ENCODE assay signal across 2 cellular contexts in genomic region chr1:14443164-14443787, GRCh38.
TF ChIP-seq lines count a peak whose summit lies in the region.

No MANE protein-coding gene starts in this region.

TF ChIP-seq in IMR-90, 13 proteins besides CTCF, POLR2A, EP300 and RAD21:
- TF ChIP-seq MAFK (IDR thresholded peaks at IDR 0.05; ENCODE audit: low read depth, low read length) (no peak), CHD1 (IDR thresholded peaks at IDR 0.05; ENCODE audit: low read depth, low read length) (no peak), USF2 (IDR thresholded peaks at IDR 0.05; ENCODE audit: low read depth, low read length) (no peak), SMC3 (IDR thresholded peaks at IDR 0.05; ENCODE audit: low read depth, low read length) (no peak), CEBPB (IDR thresholded peaks at IDR 0.05; ENCODE audit: low read depth, low read length) (no peak), FOS (IDR thresholded peaks at IDR 0.05; ENCODE audit: low read depth, low read length) (no peak), BHLHE40 (IDR thresholded peaks at IDR 0.05; ENCODE audit: low read depth, low read length) (no peak), MXI1 (IDR thresholded peaks at IDR 0.05; ENCODE audit: borderline replicate concordance, low read depth, low read length) (no peak), MAZ (IDR thresholded peaks at IDR 0.05; ENCODE audit: borderline replicate concordance, low read depth, low read length) (no peak), NFE2L2 (IDR thresholded peaks at IDR 0.05; ENCODE audit: low read depth, low read length) (no peak), ELK1 (IDR thresholded peaks at IDR 0.05; ENCODE audit: borderline replicate concordance, low read depth, low read length) (no peak), RFX5 (IDR thresholded peaks at IDR 0.05; ENCODE audit: low read depth, low read length) (no peak), RCOR1 (IDR thresholded peaks at IDR 0.05; ENCODE audit: insufficient replicate concordance, low read length) (no peak)

TF ChIP-seq in K562, 482 proteins besides CTCF, POLR2A, EP300 and RAD21 (continues in another document):
- no peak for TF ChIP-seq DNMT1 (IDR thresholded peaks at IDR 0.05)
- TF ChIP-seq RBM22 (IDR thresholded peaks at IDR 0.05; ENCODE audit: low read depth, low read length, poor library complexity, severe bottlenecking), result no peak
- no peak for TF ChIP-seq ZNF347 (CRISPR knock-in tag; IDR thresholded peaks at IDR 0.05; ENCODE audit: low read depth)
- no peak for TF ChIP-seq JUNB (CRISPR knock-in tag; conservative IDR thresholded peaks at IDR 0.05)
- no peak for TF ChIP-seq ZBTB1 (CRISPR knock-in tag; IDR thresholded peaks at IDR 0.05; ENCODE audit: borderline replicate concordance, low read depth)
- no peak for TF ChIP-seq STAG1 (CRISPR knock-in tag; IDR thresholded peaks at IDR 0.05; ENCODE audit: borderline replicate concordance)
- TF ChIP-seq NRF1 (conservative IDR thresholded peaks at IDR 0.05 in 1 of 2, IDR thresholded peaks at IDR 0.05 in 1 of 2), result 0 out of 4 replicates have a peak, but pooled peaks of 1 of the 2 experiments have one; percentile 19
- TF ChIP-seq ZBTB49 (CRISPR knock-in tag; IDR thresholded peaks at IDR 0.05; ENCODE audit: borderline replicate concordance), result no peak
- no peak for TF ChIP-seq ELK1 (CRISPR knock-in tag; IDR thresholded peaks at IDR 0.05)
- TF ChIP-seq MITF (IDR thresholded peaks at IDR 0.05), result no peak
- TF ChIP-seq SMAD2 (IDR thresholded peaks at IDR 0.05; ENCODE audit: low read depth, low read length), result no peak
- TF ChIP-seq ZNF561 (CRISPR knock-in tag; conservative IDR thresholded peaks at IDR 0.05), result no peak
- no peak for TF ChIP-seq RBM25 (IDR thresholded peaks at IDR 0.05; ENCODE audit: low read depth, low read length, severe bottlenecking)
- no peak for TF ChIP-seq ZNF140 (CRISPR knock-in tag; IDR thresholded peaks at IDR 0.05)
- TF ChIP-seq ZNF407 (IDR thresholded peaks at IDR 0.05; ENCODE audit: low read depth), result no peak
- TF ChIP-seq IRF1 (CRISPR knock-in tag; IDR thresholded peaks at IDR 0.05; ENCODE audit: borderline replicate concordance), result no peak
- no peak for TF ChIP-seq CHD1 (IDR thresholded peaks at IDR 0.05; ENCODE audit: low read length)
- TF ChIP-seq BRF2 (IDR thresholded peaks at IDR 0.05; ENCODE audit: borderline replicate concordance, insufficient read depth, insufficient read length), result no peak
- no peak for TF ChIP-seq PHB (CRISPR knock-in tag; IDR thresholded peaks at IDR 0.05)
- TF ChIP-seq NCOA6 (IDR thresholded peaks at IDR 0.05), result no peak
- TF ChIP-seq GTF2F1 (IDR thresholded peaks at IDR 0.05; ENCODE audit: low read depth, low read length), result no peak
- no peak for TF ChIP-seq BRF1 (IDR thresholded peaks at IDR 0.05; ENCODE audit: borderline replicate concordance, extremely low read depth, insufficient read length)
- no peak for TF ChIP-seq STAT6 (CRISPR knock-in tag; IDR thresholded peaks at IDR 0.05)
- TF ChIP-seq HCFC1 (IDR thresholded peaks at IDR 0.05; ENCODE audit: low read depth, low read length), result no peak
- TF ChIP-seq ZNF583 (CRISPR knock-in tag; IDR thresholded peaks at IDR 0.05), result no peak
- TF ChIP-seq MCM7 (IDR thresholded peaks at IDR 0.05), result no peak; a peak in 1 of 4 replicates
- no peak for TF ChIP-seq EWSR1 (IDR thresholded peaks at IDR 0.05; ENCODE audit: borderline replicate concordance, low read depth, partially characterized antibody)
- TF ChIP-seq ATF2 (CRISPR knock-in tag; IDR thresholded peaks at IDR 0.05), result no peak
- TF ChIP-seq RBFOX2 (IDR thresholded peaks at IDR 0.05; ENCODE audit: low read depth, low read length), result no peak
- no peak for TF ChIP-seq RBM14 (IDR thresholded peaks at IDR 0.05; ENCODE audit: borderline replicate concordance, insufficient read depth, low read depth, low read length)
- no peak for TF ChIP-seq CHD4 (IDR thresholded peaks at IDR 0.05; ENCODE audit: insufficient read depth, insufficient replicate concordance, low read depth, low read length, poor library complexity, severe bottlenecking)
- no peak for TF ChIP-seq ZNF830 (CRISPR knock-in tag; IDR thresholded peaks at IDR 0.05)
- TF ChIP-seq HLTF (IDR thresholded peaks at IDR 0.05), result no peak
- TF ChIP-seq GABPB1 (CRISPR knock-in tag; IDR thresholded peaks at IDR 0.05), result no peak
- no peak for TF ChIP-seq NFRKB (IDR thresholded peaks at IDR 0.05; ENCODE audit: low read depth)
- no peak for TF ChIP-seq ZKSCAN3 (CRISPR knock-in tag; IDR thresholded peaks at IDR 0.05)
- 0 out of 2 replicates have a peak, but pooled peaks have one; percentile 49 for TF ChIP-seq ZNF766 (CRISPR knock-in tag; conservative IDR thresholded peaks at IDR 0.05)
- TF ChIP-seq ZFP36 (IDR thresholded peaks at IDR 0.05; ENCODE audit: low read depth, low read length, partially characterized antibody), result no peak
- no peak for TF ChIP-seq SMARCA5 (IDR thresholded peaks at IDR 0.05)
- TF ChIP-seq TBP (optimal IDR thresholded peaks at IDR 0.05; ENCODE audit: low read depth, low read length), result no peak
